In genomic region chr10:10431422-10432066, GRCh38 we compare ENCODE assay signal across 13 cellular contexts.
A peak's percentile ranks its signal among the peaks of the same experiment; 100 is the strongest.
DNase-seq lines count a peak whose midpoint lies in the region; ATAC-seq and TF ChIP-seq lines count a peak whose summit lies in the region.
"Had no signal": no experiment of that assay in that cellular context is flagged by ENCODE, and none has a peak within 500 bp of the region (broad histone marks: within the 10 kb centered on the region; RNA-seq: fewer than 3 reads in every experiment).

No MANE protein-coding gene starts in this region.

- DNase-seq in IMR-90 (no peak), inferior parietal cortex (ENCODE audit: extremely low spot score) (peak; percentile 28), superior temporal gyrus (ENCODE audit: extremely low spot score) (peak; percentile 45), Calu3 (no peak), lower lobe of right lung (no peak)
- DNase-seq: Caco-2; CD8-positive, alpha-beta memory T cell; DMS 273 treated with DMSO at 0.1 percent for 48 hours; KBM-7 had no signal

- H3K36me3 Mint-ChIP-seq in brain, result no peaks in the 10 kb centered on the region
- H3K36me3 Mint-ChIP-seq in Calu3 (ENCODE audit: insufficient read depth, unreplicated experiment), result no peaks in the 10 kb centered on the region
- H3K36me3 Mint-ChIP-seq: CD14-positive monocyte; CD8-positive, alpha-beta memory T cell had no signal

- TF ChIP-seq POLR2A in IMR-90 (IDR thresholded peaks at IDR 0.05; ENCODE audit: low read depth, low read length), result no peak

- no peak overlapping the region for H2BK120ac ChIP-seq in IMR-90 (ENCODE audit: low read depth, low read length)

- no peak overlapping the region for H3K14ac ChIP-seq in IMR-90 (replicated peaks; ENCODE audit: low read depth, low read length)

- H2BK20ac ChIP-seq in IMR-90 (ENCODE audit: low read depth, low read length), result no peak overlapping the region

- ATAC-seq in IMR-90 (ENCODE audit: low read depth) (no peak), GM21576 (IDR thresholded peaks at IDR 0.05; ENCODE audit: unreplicated experiment) (no peak), lower lobe of right lung (no peak)
- ATAC-seq: HCT116 had no signal

- H2AFZ ChIP-seq in IMR-90 (replicated peaks; ENCODE audit: low read length, poor library complexity), result no peak overlapping the region

- dilution Hi-C loops in IMR-90 (cut with HindIII; ENCODE audit: low sequenced_read_pairs, unreplicated experiment), result no loop called here

- H3K4me3 ChIP-seq in IMR-90 (ENCODE audit: insufficient read depth, low read depth, low read length), result no peak overlapping the region
- H3K4me3 ChIP-seq in lower lobe of right lung, result no peak overlapping the region

- no peaks in the 10 kb centered on the region for H3K9me3 ChIP-seq in IMR-90 (ENCODE audit: control insufficient read depth, insufficient read depth, low read length)
- H3K9me3 ChIP-seq in lower lobe of right lung, result no peaks in the 10 kb centered on the region
- H3K9me3 ChIP-seq: Caco-2 had no signal

- no peaks in the 10 kb centered on the region for H3K9me1 ChIP-seq in IMR-90 (ENCODE audit: insufficient read depth, low read length)

- no TSS peak for BruUV-seq in IMR-90 (replicated peaks; lab: Mats Ljungman, UMichigan)
- no TSS peak for BruUV-seq in Calu3 (replicated peaks; lab: Mats Ljungman, UMichigan)

- no peak overlapping the region for H4K5ac ChIP-seq in IMR-90 (ENCODE audit: low read depth, low read length)

- H3K27me3 ChIP-seq in IMR-90 (ENCODE audit: control insufficient read depth, insufficient read depth, low read length) (no peaks in the 10 kb centered on the region), lower lobe of right lung (ENCODE audit: low read depth) (no peaks in the 10 kb centered on the region)

- intact Hi-C loops in IMR-90 (cut with micrococcal nuclease) (no loop called here), Calu3 (cut with micrococcal nuclease; ENCODE audit: unreplicated experiment) (no loop called here), lower lobe of right lung (cut with DNase I) (no loop called here)

- no peaks in the 10 kb centered on the region for H3K36me3 ChIP-seq in IMR-90 (ENCODE audit: control insufficient read depth, insufficient read depth, low read length)
- H3K36me3 ChIP-seq in lower lobe of right lung, result no peaks in the 10 kb centered on the region

- H3K23ac ChIP-seq in IMR-90 (ENCODE audit: low read depth, low read length), result no peak overlapping the region

- H3K27ac ChIP-seq in IMR-90 (ENCODE audit: insufficient read depth, low read length) (no peak overlapping the region), lower lobe of right lung (no peak overlapping the region)

- no peaks in the 10 kb centered on the region for H3K79me1 ChIP-seq in IMR-90 (ENCODE audit: low read depth in 1 of 2, low read length in 2 of 2)

- peaks cover 26% of the 10 kb centered on the region for H3K4me1 Mint-ChIP-seq in brain
- H3K4me1 Mint-ChIP-seq in Calu3 (ENCODE audit: low read depth, unreplicated experiment), result no peaks in the 10 kb centered on the region
- H3K4me1 Mint-ChIP-seq: CD14-positive monocyte; CD8-positive, alpha-beta memory T cell had no signal

- no peaks in the 10 kb centered on the region for H4K20me1 ChIP-seq in IMR-90 (ENCODE audit: insufficient read depth, low read length)

- WGBS in IMR-90 (ENCODE audit: extremely low coverage in 2 of 2, insufficient read length in 1 of 2), 2 experiments, result no CpG with 5 or more reads among the region's 5 CpGs

- H3K4me2 ChIP-seq in IMR-90 (ENCODE audit: low read depth, low read length), result no peak overlapping the region

- H2BK15ac ChIP-seq in IMR-90 (ENCODE audit: low read depth, low read length), result no peak overlapping the region

- H2BK5ac ChIP-seq in IMR-90 (ENCODE audit: low read depth, low read length, poor library complexity, severe bottlenecking), result no peak overlapping the region

- H3K4me1 ChIP-seq in IMR-90 (ENCODE audit: control insufficient read depth, insufficient read depth, low read length), result no peaks in the 10 kb centered on the region
- H3K4me1 ChIP-seq in lower lobe of right lung, result no peaks in the 10 kb centered on the region
- H3K4me1 ChIP-seq: Caco-2 had no signal

- TF ChIP-seq CTCF in IMR-90 (conservative IDR thresholded peaks at IDR 0.05; ENCODE audit: low read depth, low read length), result no peak
- no peak for TF ChIP-seq CTCF in brain (conservative IDR thresholded peaks at IDR 0.05)
- no peak for TF ChIP-seq CTCF in Calu3 (IDR thresholded peaks at IDR 0.05; ENCODE audit: unreplicated experiment)
- no peak for TF ChIP-seq CTCF in lower lobe of right lung (IDR thresholded peaks at IDR 0.05)

- H3K4me3 Mint-ChIP-seq in brain (no peak overlapping the region), Calu3 (ENCODE audit: low read depth, unreplicated experiment) (no peak overlapping the region)
- H3K4me3 Mint-ChIP-seq: CD14-positive monocyte; CD8-positive, alpha-beta memory T cell had no signal

- H3K18ac ChIP-seq in IMR-90 (ENCODE audit: low read depth, low read length), result no peak overlapping the region

- no peak overlapping the region for H3K4ac ChIP-seq in IMR-90 (ENCODE audit: low read depth, low read length)

- H2AK9ac ChIP-seq in IMR-90 (replicated peaks; ENCODE audit: low read depth, low read length, poor library complexity), result no peak overlapping the region

- CTCF ChIA-PET in IMR-90 (lab: Yijun Ruan, JAX) (no interaction called here), Calu3 (lab: Charles Lee) (interaction anchor here (0.7 kb wide), 1 partner anchor 157 kb away, joined by 3 read pairs; no protein-coding TSS in a partner anchor)

- POLR2A ChIA-PET in IMR-90 (lab: Charles Lee; ENCODE audit: unreplicated experiment), result no interaction called here

- H3K27me3 Mint-ChIP-seq in brain (no peaks in the 10 kb centered on the region), Calu3 (ENCODE audit: unreplicated experiment) (no peaks in the 10 kb centered on the region)

- H3K9ac ChIP-seq in IMR-90 (ENCODE audit: low read depth, low read length), result no peak overlapping the region

- in situ Hi-C loops in IMR-90 (cut with MboI; ENCODE audit: low sequenced_read_pairs), result no loop called here

- H2AK5ac ChIP-seq in IMR-90 (ENCODE audit: low read depth, low read length), result no peak overlapping the region

- H4K8ac ChIP-seq in IMR-90 (ENCODE audit: low read depth in 2 of 2, low read length in 2 of 2), result no peak overlapping the region

- H3K27ac Mint-ChIP-seq in brain, result peak overlapping the region in 3 of 5 experiments; percentile 28 to 89 (median 55)
- H3K27ac Mint-ChIP-seq in Calu3 (ENCODE audit: unreplicated experiment), result no peak overlapping the region
- H3K27ac Mint-ChIP-seq: CD14-positive monocyte; CD8-positive, alpha-beta memory T cell had no signal

- no peak for TF ChIP-seq RAD21 in IMR-90 (IDR thresholded peaks at IDR 0.05; ENCODE audit: low read length)

- H3K9me3 Mint-ChIP-seq in brain (peaks cover 0 to 17% (median 4%) of the 10 kb centered on the region in 5 experiments), Calu3 (ENCODE audit: low read depth, unreplicated experiment) (peaks cover 6% of the 10 kb centered on the region)

- no peak overlapping the region for H3K56ac ChIP-seq in IMR-90 (ENCODE audit: extremely low read depth, insufficient read depth, low read length)

- H4K91ac ChIP-seq in IMR-90 (ENCODE audit: insufficient read depth, low read depth, low read length), result no peak overlapping the region

TF ChIP-seq in IMR-90, 13 proteins besides CTCF, POLR2A, EP300 and RAD21:
- no peak for TF ChIP-seq RCOR1 (IDR thresholded peaks at IDR 0.05; ENCODE audit: insufficient replicate concordance, low read length)
- peak; percentile 76 for TF ChIP-seq MAFK (IDR thresholded peaks at IDR 0.05; ENCODE audit: low read depth, low read length)
- TF ChIP-seq CHD1 (IDR thresholded peaks at IDR 0.05; ENCODE audit: low read depth, low read length), result no peak

Comparison
In these comparisons a context has a peak if more than half of its experiments do, and no peak if none do; other contexts are left out.
1. DNase-seq: peak in inferior parietal cortex (single experiment) and superior temporal gyrus (single experiment); none in IMR-90 (single experiment), Calu3 (single experiment) and lower lobe of right lung (single experiment).